Comparison of ENCODE assay signal across 8 cellular contexts in the genomic region with DNA sequence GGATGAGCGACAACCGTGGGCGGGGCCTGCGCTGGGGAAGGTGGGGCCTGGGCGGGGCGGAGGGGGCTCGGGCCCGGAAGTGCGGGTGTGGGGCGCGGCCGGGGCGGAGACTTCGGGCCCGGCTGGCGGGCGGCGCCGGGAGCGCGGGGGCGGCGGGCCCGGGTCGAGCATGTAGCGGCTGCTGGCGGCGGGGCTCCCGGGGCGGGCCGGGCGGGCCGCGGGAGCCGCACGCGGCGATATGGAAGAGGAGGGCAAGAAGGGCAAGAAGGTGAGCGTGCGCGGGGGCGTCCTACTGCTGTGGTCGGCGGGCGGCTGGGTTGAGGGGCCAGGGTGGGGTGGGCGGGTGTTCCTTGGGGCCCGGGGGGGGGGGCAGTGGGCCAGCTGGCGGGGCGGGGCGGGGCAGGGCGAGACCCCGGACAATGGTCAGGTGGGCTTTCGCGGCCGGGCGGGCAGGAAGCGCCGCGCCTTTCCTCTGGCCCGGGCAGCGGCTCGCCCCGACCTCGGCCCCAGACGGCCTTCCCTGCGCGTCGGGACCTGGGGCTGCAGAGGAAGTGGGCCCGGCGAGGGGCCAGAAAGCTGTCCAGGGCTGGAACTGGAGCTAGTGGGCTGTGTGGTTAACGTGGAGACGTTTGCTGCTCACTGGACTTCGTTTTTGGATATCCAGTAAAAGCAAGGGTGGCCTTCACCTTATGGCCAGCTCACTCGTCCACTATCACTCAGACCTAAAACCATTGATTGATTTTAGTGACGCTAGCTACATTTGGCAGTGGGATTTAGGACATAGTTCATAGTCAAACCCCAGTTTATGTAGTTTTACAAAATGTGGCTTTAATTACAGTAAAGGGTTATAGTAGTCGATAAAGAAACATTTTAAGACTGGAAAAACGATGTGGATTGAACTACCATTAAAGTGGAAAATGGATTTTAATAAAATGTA. TPM values are rescaled to one million over a fixed set of nuclear protein-coding genes. Genes with fewer than 3 reads are reported as not detected.
DNase-seq lines count a peak whose midpoint lies in the region; ATAC-seq, FAIRE-seq and TF ChIP-seq lines count a peak whose summit lies in the region.

CCM2 (plus strand) TSS at position 106 of the 937 bp plus-strand sequence; CDS start at position 239, 133 bp downstream.

- H3K27me3 ChIP-seq in KMS-11 (ENCODE audit: insufficient read depth, low read depth): no peaks in the 10 kb centered on the region

- FAIRE-seq in GM12891 (lab: Jason Lieb, UNC): no peak

- peaks cover 58% of the 10 kb centered on the region for H3K4me1 Mint-ChIP-seq in activated T-helper 1 cell treated with anti-CD3 and anti-CD28 coated beads, Interleukin-12 subunit alpha, Interleukin-12 subunit beta, Interleukin-2, Interleukin-4 antibody, amounts not matched to agents 30 ng/mL and 10 ng/mL and 1 ng/mL, durations not matched to agents 14 hours and 24 hours and 36 hours (ENCODE audit: low read depth)
- H3K4me1 Mint-ChIP-seq in glutamatergic neuron (ENCODE audit: low read depth, unreplicated experiment): peaks cover 14% of the 10 kb centered on the region

- peak within 1 kb of the TSS; percentile 75 for H2AFZ ChIP-seq in KMS-11 (ENCODE audit: low read depth)

- no peak for TF ChIP-seq POLR2A in GM12891 (IDR thresholded peaks at IDR 0.05; ENCODE audit: low read depth, low read length)

- no peaks in the 10 kb centered on the region for H3K9me3 Mint-ChIP-seq in activated T-helper 1 cell treated with anti-CD3 and anti-CD28 coated beads, Interleukin-12 subunit alpha, Interleukin-12 subunit beta, Interleukin-2, Interleukin-4 antibody, amounts not matched to agents 30 ng/mL and 10 ng/mL and 1 ng/mL, durations not matched to agents 14 hours and 24 hours and 36 hours
- H3K9me3 Mint-ChIP-seq in glutamatergic neuron (ENCODE audit: unreplicated experiment): peaks cover 9% of the 10 kb centered on the region

- intact Hi-C loops in activated T-helper 1 cell treated with anti-CD3 and anti-CD28 coated beads, Interleukin-12 subunit alpha, Interleukin-12 subunit beta, Interleukin-2, Interleukin-4 antibody, amounts not matched to agents 30 ng/mL and 10 ng/mL and 1 ng/mL, durations not matched to agents 14 hours and 24 hours and 36 hours (cut with micrococcal nuclease): loop anchor here (1.0 kb wide), 4 partner anchors 21 to 136 kb away; partner anchors contain the start of gene PURB

- H3K36me3 ChIP-seq in KMS-11 (ENCODE audit: insufficient read depth): 0 out of 2 replicates have a peak, but pooled peaks cover 6% of the 10 kb centered on the region

- H3K9ac ChIP-seq in KMS-11: peak within 1 kb of the TSS; percentile 69

- peak within 1 kb of the TSS; percentile 91 for H3K4me3 Mint-ChIP-seq in activated T-helper 1 cell treated with anti-CD3 and anti-CD28 coated beads, Interleukin-12 subunit alpha, Interleukin-12 subunit beta, Interleukin-2, Interleukin-4 antibody, amounts not matched to agents 30 ng/mL and 10 ng/mL and 1 ng/mL, durations not matched to agents 14 hours and 24 hours and 36 hours
- peak within 1 kb of the TSS; percentile 92 for H3K4me3 Mint-ChIP-seq in glutamatergic neuron (ENCODE audit: unreplicated experiment)

- H3K4me3 ChIP-seq in KMS-11 (IDR thresholded peaks at IDR 0.05; ENCODE audit: insufficient read depth, low read depth, low read length): no peak within 1 kb of the TSS

- peaks cover 41% of the 10 kb centered on the region for H3K79me2 ChIP-seq in KMS-11 (ENCODE audit: insufficient read depth, low read depth)

- H3K4me1 ChIP-seq in KMS-11 (ENCODE audit: low read depth, poor library complexity, severe bottlenecking): peaks cover 76% of the 10 kb centered on the region

- DNase-seq in ACHN (peak; percentile 61), GM12891 (ENCODE audit: insufficient read length, low spot score) (no peak), glutamatergic neuron (peak; percentile 82), omental fat pad (ENCODE audit: low spot score) (no peak)
- no peak for DNase-seq in activated T-helper 1 cell treated with anti-CD3 and anti-CD28 coated beads, Interleukin-12 subunit alpha, Interleukin-12 subunit beta, Interleukin-2, Interleukin-4 antibody, amounts not matched to agents 30 ng/mL and 10 ng/mL and 1 ng/mL, durations not matched to agents 14 hours and 24 hours and 36 hours (ENCODE audit: low spot score)

- H3K27ac ChIP-seq in KMS-11: peak within 1 kb of the TSS; percentile 84

- peak within 1 kb of the TSS; percentile 87 for H3K4me2 ChIP-seq in KMS-11

- in situ Hi-C loops in ACHN (cut with HindIII; ENCODE audit: low pct_ligation_motif_present, low pct_unique_long_range_greater_than_20kb, low sequenced_read_pairs): no loop called here

- H3K27ac Mint-ChIP-seq in activated T-helper 1 cell treated with anti-CD3 and anti-CD28 coated beads, Interleukin-12 subunit alpha, Interleukin-12 subunit beta, Interleukin-2, Interleukin-4 antibody, amounts not matched to agents 30 ng/mL and 10 ng/mL and 1 ng/mL, durations not matched to agents 14 hours and 24 hours and 36 hours: peak within 1 kb of the TSS; percentile 93
- peak within 1 kb of the TSS; percentile 94 for H3K27ac Mint-ChIP-seq in glutamatergic neuron (ENCODE audit: unreplicated experiment)

- H3K27me3 Mint-ChIP-seq in activated T-helper 1 cell treated with anti-CD3 and anti-CD28 coated beads, Interleukin-12 subunit alpha, Interleukin-12 subunit beta, Interleukin-2, Interleukin-4 antibody, amounts not matched to agents 30 ng/mL and 10 ng/mL and 1 ng/mL, durations not matched to agents 14 hours and 24 hours and 36 hours (ENCODE audit: insufficient read depth): no peaks in the 10 kb centered on the region
- peaks cover 12% of the 10 kb centered on the region for H3K27me3 Mint-ChIP-seq in glutamatergic neuron (ENCODE audit: unreplicated experiment)

- no peak for TF ChIP-seq CTCF in KMS-11 (conservative IDR thresholded peaks at IDR 0.05; ENCODE audit: low read depth, low read length)
- TF ChIP-seq CTCF in glutamatergic neuron (IDR thresholded peaks at IDR 0.05; ENCODE audit: partially characterized antibody, unreplicated experiment): no peak
- TF ChIP-seq CTCF in omental fat pad (IDR thresholded peaks at IDR 0.05): no peak

- H4K20me1 ChIP-seq in KMS-11 (ENCODE audit: insufficient read depth): peaks cover 3% of the 10 kb centered on the region; the same call in 1 of the 2 replicates

- H3K36me3 Mint-ChIP-seq in activated T-helper 1 cell treated with anti-CD3 and anti-CD28 coated beads, Interleukin-12 subunit alpha, Interleukin-12 subunit beta, Interleukin-2, Interleukin-4 antibody, amounts not matched to agents 30 ng/mL and 10 ng/mL and 1 ng/mL, durations not matched to agents 14 hours and 24 hours and 36 hours (ENCODE audit: low read depth): peaks cover 12% of the 10 kb centered on the region
- no peaks in the 10 kb centered on the region for H3K36me3 Mint-ChIP-seq in glutamatergic neuron (ENCODE audit: unreplicated experiment)

- ATAC-seq in omental fat pad (ENCODE audit: low FRiP score): peak; percentile 32
- no peak for ATAC-seq in GM18870 (IDR thresholded peaks at IDR 0.05; ENCODE audit: unreplicated experiment)
- no peak for ATAC-seq in GM21390 (IDR thresholded peaks at IDR 0.05; ENCODE audit: unreplicated experiment)

TF ChIP-seq in GM12891, 5 proteins besides CTCF, POLR2A, EP300 and RAD21:
- no peak for TF ChIP-seq POLR2AphosphoS5 (IDR thresholded peaks at IDR 0.05; ENCODE audit: low read depth, low read length)
- peak; percentile 69 for TF ChIP-seq SPI1 (IDR thresholded peaks at IDR 0.05; ENCODE audit: low read depth, low read length)

RNA-seq across cellular contexts. Expression of gene CCM2, which starts in this region (rescaled TPM):
- polyA plus RNA-seq in GM12891 (2012; ENCODE audit: low read depth, missing spikeins): 64.9 TPM
- total RNA-seq in activated T-helper 1 cell treated with anti-CD3 and anti-CD28 coated beads, Interleukin-12 subunit alpha, Interleukin-12 subunit beta, Interleukin-2, Interleukin-4 antibody, amounts not matched to agents 30 ng/mL and 10 ng/mL and 1 ng/mL, durations not matched to agents 14 hours and 24 hours and 36 hours: 59.2 and 65.5 TPM in 2 replicates
- total RNA-seq in glutamatergic neuron (ENCODE audit: unreplicated experiment) (92.6 TPM), omental fat pad (10 to 100 TPM; 40.5 to 61.7 (median 57.6) TPM)

Comparison
In these comparisons a context has a peak if more than half of its experiments do, and no peak if none do; other contexts are left out.
1. DNase-seq: peak in ACHN (single experiment) and glutamatergic neuron (single experiment); none in GM12891 (single experiment), activated T-helper 1 cell treated with anti-CD3 and anti-CD28 coated beads, Interleukin-12 subunit alpha, Interleukin-12 subunit beta, Interleukin-2, Interleukin-4 antibody, amounts not matched to agents 30 ng/mL and 10 ng/mL and 1 ng/mL, durations not matched to agents 14 hours and 24 hours and 36 hours (single experiment) and omental fat pad (single experiment).